13 cellular contexts compared by ENCODE assay signal in genomic region chr3:37945407-37945802, GRCh38. TPM values are rescaled to one million over a fixed set of nuclear protein-coding genes. Genes with fewer than 3 reads are reported as not detected.
DNase-seq lines count a peak whose midpoint lies in the region; ATAC-seq and TF ChIP-seq lines count a peak whose summit lies in the region.
"Had no signal": no experiment of that assay in that cellular context is flagged by ENCODE, and none has a peak within 500 bp of the region (broad histone marks: within the 10 kb centered on the region; RNA-seq: fewer than 3 reads in every experiment).

No MANE protein-coding gene starts in this region.

- ATAC-seq in PC-3 = no peak

- peak overlapping the region; percentile 20 to 40 for H2BK12ac ChIP-seq in mesenchymal stem cell (ENCODE audit: low read length in 2 of 2)
- no peak overlapping the region for H2BK12ac ChIP-seq in neuronal stem cell (ENCODE audit: low read length)

- no peaks in the 10 kb centered on the region for H3K27me3 ChIP-seq in PC-3 (ENCODE audit: low read length)
- no peaks in the 10 kb centered on the region for H3K27me3 ChIP-seq in mesenchymal stem cell (ENCODE audit: control insufficient read depth in 1 of 2, insufficient read depth in 1 of 2, low read length in 2 of 2)
- H3K27me3 ChIP-seq in thyroid gland = no peaks in the 10 kb centered on the region
- no peaks in the 10 kb centered on the region for H3K27me3 ChIP-seq in neuronal stem cell (ENCODE audit: control insufficient read depth in 3 of 3, insufficient read depth in 3 of 3, low read depth in 1 of 3, low read length in 3 of 3)
- H3K27me3 ChIP-seq: cardiac muscle cell had no signal

- H3K9ac ChIP-seq in PC-3 (ENCODE audit: low read length) = no peak overlapping the region
- H3K9ac ChIP-seq in mesenchymal stem cell (ENCODE audit: low read length) = peak overlapping the region; percentile 6
- H3K9ac ChIP-seq in neuronal stem cell (ENCODE audit: low read depth, low read length, poor library complexity) = no peak overlapping the region

- DNase-seq in PC-3 (no peak), chondrocyte (ENCODE audit: low spot score) (no peak), mesenchymal stem cell (no peak), thyroid gland (no peak), T-helper 9 cell (no peak), neuronal stem cell (ENCODE audit: low spot score) (no peak), pons (ENCODE audit: low spot score) (no peak)
- DNase-seq in stimulated activated CD4-positive, alpha-beta T cell treated with anti-CD3 and anti-CD28 coated beads, Interleukin-4, amount 100 ng/mL, for 1 hour = no peak
- DNase-seq: activated T-cell treated with anti-CD3 and anti-CD28 coated beads, Interleukin-2, amount 50 U/mL, for 48 hours; DMS153; NCI-H187 treated with DMSO at 0.1 percent for 48 hours had no signal

- H3K79me1 ChIP-seq in mesenchymal stem cell (replicated peaks; ENCODE audit: low read length, poor library complexity, severe bottlenecking) (peaks cover 29% of the 10 kb centered on the region), neuronal stem cell (ENCODE audit: low read depth, low read length) (no peaks in the 10 kb centered on the region)

- H3K4me1 Mint-ChIP-seq in chondrocyte (ENCODE audit: low read depth) = peaks cover 82% of the 10 kb centered on the region
- H3K4me1 Mint-ChIP-seq: memory B cell had no signal

- H3K9me2 ChIP-seq in PC-3 (replicated peaks; ENCODE audit: low read length) = no peaks in the 10 kb centered on the region

- no peaks in the 10 kb centered on the region for H3K9me3 ChIP-seq in PC-3 (ENCODE audit: low read length)
- no peaks in the 10 kb centered on the region for H3K9me3 ChIP-seq in mesenchymal stem cell (ENCODE audit: control insufficient read depth, low read length)
- H3K9me3 ChIP-seq in thyroid gland = no peaks in the 10 kb centered on the region
- H3K9me3 ChIP-seq in neuronal stem cell (replicated peaks in 1 of 2; ENCODE audit: control insufficient read depth in 2 of 2, insufficient read depth in 1 of 2, low read depth in 1 of 2, low read length in 2 of 2) = no peaks in the 10 kb centered on the region

- H3K4me3 ChIP-seq in PC-3 (ENCODE audit: low read length) (no peak overlapping the region), mesenchymal stem cell (ENCODE audit: insufficient read depth in 1 of 2, low read depth in 1 of 2, low read length in 2 of 2) (peak overlapping the region in 1 of 2 experiments; percentile 3), thyroid gland (replicated peaks in 1 of 3) (no peak overlapping the region), neuronal stem cell (ENCODE audit: low read length in 2 of 2) (no peak overlapping the region)
- H3K4me3 ChIP-seq: cardiac muscle cell had no signal

- POLR2A ChIA-PET in PC-3 (lab: Charles Lee; ENCODE audit: unreplicated experiment) = no interaction called here

- H4K20me1 ChIP-seq in PC-3 (ENCODE audit: low read length) = no peaks in the 10 kb centered on the region

- CTCF ChIA-PET in PC-3 (lab: Charles Lee) = interaction anchor here (0.7 kb wide), 1 partner anchor 90 kb away, joined by 3 read pairs; no protein-coding TSS in a partner anchor

- no peak overlapping the region for H3K23ac ChIP-seq in mesenchymal stem cell (ENCODE audit: low read length in 2 of 2)
- no peak overlapping the region for H3K23ac ChIP-seq in neuronal stem cell (ENCODE audit: low read depth, low read length, poor library complexity)

- no peaks in the 10 kb centered on the region for H3K36me3 ChIP-seq in PC-3 (ENCODE audit: low read depth, low read length)
- peaks cover 4 to 6% of the 10 kb centered on the region in 2 experiments for H3K36me3 ChIP-seq in mesenchymal stem cell (ENCODE audit: control insufficient read depth in 1 of 2, insufficient read depth in 2 of 2, low read depth in 1 of 2, low read length in 2 of 2)
- H3K36me3 ChIP-seq in thyroid gland = no peaks in the 10 kb centered on the region
- H3K36me3 ChIP-seq in neuronal stem cell (replicated peaks in 1 of 2; ENCODE audit: control insufficient read depth in 2 of 2, insufficient read depth in 2 of 2, low read length in 2 of 2) = peaks cover 0 to 3% of the 10 kb centered on the region in 2 donors
- H3K36me3 ChIP-seq: cardiac muscle cell had no signal

- H2BK15ac ChIP-seq in mesenchymal stem cell (ENCODE audit: low read depth, poor library complexity, severe bottlenecking) (no peak overlapping the region), neuronal stem cell (ENCODE audit: low read length) (no peak overlapping the region)

- peaks cover 21% of the 10 kb centered on the region for H3K4me1 ChIP-seq in PC-3 (ENCODE audit: insufficient read depth, low read length)
- H3K4me1 ChIP-seq in mesenchymal stem cell (ENCODE audit: control insufficient read depth, insufficient read depth, low read depth, low read length) = peaks cover 16% of the 10 kb centered on the region
- H3K4me1 ChIP-seq in thyroid gland = peaks cover 42% of the 10 kb centered on the region in 2 donors
- H3K4me1 ChIP-seq in neuronal stem cell (ENCODE audit: control insufficient read depth in 2 of 2, insufficient read depth in 1 of 2, low read depth in 1 of 2, low read length in 2 of 2) = peaks cover 4 to 7% of the 10 kb centered on the region in 2 donors

- TF ChIP-seq CTCF in PC-3 (conservative IDR thresholded peaks at IDR 0.05; ENCODE audit: low read depth, low read length) (no peak), chondrocyte (IDR thresholded peaks at IDR 0.05) (no peak), thyroid gland (IDR thresholded peaks at IDR 0.05) (no peak)

- WGBS in mesenchymal stem cell = 40% methylated on average over 4 of the region's 4 CpGs
- 51 to 60% methylated on average over 4 of the region's 4 CpGs for WGBS in thyroid gland, 2 donors
- WGBS in neuronal stem cell (ENCODE audit: extremely low coverage in 2 of 2, insufficient read length in 2 of 2, insufficient replicate concordance in 1 of 2), 2 donors = no CpG with 5 or more reads among the region's 4 CpGs

- no peak for TF ChIP-seq POLR2A in thyroid gland (IDR thresholded peaks at IDR 0.05)

- H3K27ac Mint-ChIP-seq in chondrocyte (ENCODE audit: unreplicated experiment) = peak overlapping the region; percentile 75
- H3K27ac Mint-ChIP-seq: memory B cell had no signal

- no TSS peak for BruUV-seq in PC-3 (replicated peaks; lab: Mats Ljungman, UMichigan)

- peak overlapping the region; percentile 44 for H4K91ac ChIP-seq in mesenchymal stem cell (ENCODE audit: low read length)
- no peak overlapping the region for H4K91ac ChIP-seq in neuronal stem cell (ENCODE audit: low read depth, low read length, poor library complexity)

- no peaks in the 10 kb centered on the region for H3K36me3 Mint-ChIP-seq in chondrocyte (ENCODE audit: low read depth)
- H3K36me3 Mint-ChIP-seq: memory B cell had no signal

- H3K14ac ChIP-seq in mesenchymal stem cell (ENCODE audit: low read length in 2 of 2) (no peak overlapping the region), neuronal stem cell (ENCODE audit: low read length) (no peak overlapping the region)

- no peaks in the 10 kb centered on the region for H3K9me3 Mint-ChIP-seq in chondrocyte (ENCODE audit: low read depth)
- H3K9me3 Mint-ChIP-seq: memory B cell had no signal

- H3K27ac ChIP-seq in PC-3 (ENCODE audit: low read length) = peak overlapping the region; percentile 31
- H3K27ac ChIP-seq in mesenchymal stem cell (ENCODE audit: low read length, poor library complexity, severe bottlenecking) = peak overlapping the region; percentile 64
- H3K27ac ChIP-seq in thyroid gland = peak overlapping the region; percentile 71 to 81 (median 71)
- no peak overlapping the region for H3K27ac ChIP-seq in neuronal stem cell (replicated peaks; ENCODE audit: low read length)
- H3K27ac ChIP-seq: cardiac muscle cell had no signal

- peak overlapping the region; percentile 16 to 17 for H3K18ac ChIP-seq in mesenchymal stem cell (ENCODE audit: low read depth in 1 of 2, low read length in 2 of 2)
- H3K18ac ChIP-seq in neuronal stem cell (ENCODE audit: low read length) = no peak overlapping the region

- H2BK5ac ChIP-seq in mesenchymal stem cell (ENCODE audit: low read depth, low read length, poor library complexity, severe bottlenecking) (no peak overlapping the region), neuronal stem cell (ENCODE audit: low read length) (no peak overlapping the region)

- H3K79me2 ChIP-seq in PC-3 (ENCODE audit: low read length) = no peaks in the 10 kb centered on the region

- H3K4me2 ChIP-seq in PC-3 (ENCODE audit: low read length) (peak overlapping the region; percentile 19; the same call in 1 of the 2 replicates), mesenchymal stem cell (ENCODE audit: low read length, poor library complexity, severe bottlenecking) (no peak overlapping the region), neuronal stem cell (ENCODE audit: insufficient read depth, low read length, poor library complexity, severe bottlenecking) (no peak overlapping the region)

- H2AK5ac ChIP-seq in mesenchymal stem cell (ENCODE audit: low read length, severe bottlenecking) (peak overlapping the region; percentile 53), neuronal stem cell (ENCODE audit: low read depth, low read length) (no peak overlapping the region)

- peak overlapping the region; percentile 57 for H2BK120ac ChIP-seq in mesenchymal stem cell (ENCODE audit: low read depth, low read length)
- H2BK120ac ChIP-seq in neuronal stem cell (ENCODE audit: low read depth, low read length) = no peak overlapping the region

- H3K4ac ChIP-seq in mesenchymal stem cell (ENCODE audit: low read depth in 1 of 2, low read length in 2 of 2) = peak overlapping the region in 1 of 2 experiments; percentile 11
- no peak overlapping the region for H3K4ac ChIP-seq in neuronal stem cell (ENCODE audit: low read length)

- H3K27me3 Mint-ChIP-seq in chondrocyte (ENCODE audit: low read depth) = no peaks in the 10 kb centered on the region

- no peak overlapping the region for H4K8ac ChIP-seq in mesenchymal stem cell (ENCODE audit: low read length)
- no peak overlapping the region for H4K8ac ChIP-seq in neuronal stem cell (ENCODE audit: low read depth, low read length)

- H2AFZ ChIP-seq in PC-3 (ENCODE audit: low read length) = no peak overlapping the region
- H2AFZ ChIP-seq in mesenchymal stem cell (ENCODE audit: low read depth, low read length) = no peak overlapping the region
- no peak overlapping the region for H2AFZ ChIP-seq in neuronal stem cell (ENCODE audit: low read length)

- no peaks in the 10 kb centered on the region for H3F3A ChIP-seq in PC-3 (ENCODE audit: low read length, unreplicated experiment)

- no peak overlapping the region for H3K4me3 Mint-ChIP-seq in chondrocyte (ENCODE audit: unreplicated experiment)
- H3K4me3 Mint-ChIP-seq: memory B cell had no signal

- intact Hi-C loops in PC-3 (cut with micrococcal nuclease) (no loop called here), thyroid gland (cut with DNase I) (no loop called here)

RNA-seq across cellular contexts. Expression of gene VILL, which starts 45.2 kb away (rescaled TPM):
- total RNA-seq in PC-3 (2014; rRNA removed) = 0.44 and 1.8 TPM in 2 replicates
- total RNA-seq in chondrocyte = 1.7 to 2.6 TPM (median 1.7 TPM) in 3 replicates
- 0.98 TPM for polyA plus RNA-seq in mesenchymal stem cell (2013, experiment 1 of 2)
- polyA plus RNA-seq in mesenchymal stem cell (2013, experiment 2 of 2) = 1.0 TPM
- total RNA-seq in thyroid gland = 10 to 100 TPM in 2 of 4 donors, 1 to 10 TPM in 2; 5.5 to 13.0 (median 9.5) TPM
- 2.0 TPM for polyA plus RNA-seq in neuronal stem cell (2013, experiment 1 of 2)
- 1.7 TPM for polyA plus RNA-seq in neuronal stem cell (2013, experiment 2 of 2)
